In genomic region chr4:118350961-118351360, GRCh38 we compare ENCODE assay signal across 20 cellular contexts. TPM values are rescaled to one million over a fixed set of nuclear protein-coding genes. Genes with fewer than 3 reads are reported as not detected.
DNase-seq lines count a peak whose midpoint lies in the region; TF ChIP-seq lines count a peak whose summit lies in the region.
"Had no signal": no experiment of that assay in that cellular context is flagged by ENCODE, and none has a peak within 500 bp of the region (broad histone marks: within the 10 kb centered on the region; RNA-seq: fewer than 3 reads in every experiment).

No MANE protein-coding gene starts in this region.

- H3K4me2 ChIP-seq in fibroblast of lung (ENCODE audit: extremely low read depth, insufficient read depth, low read length), result peak overlapping the region; percentile 67
- H3K4me2 ChIP-seq in trophoblast cell (ENCODE audit: low read length), result peak overlapping the region; percentile 31
- H3K4me2 ChIP-seq in OCI-LY7 (ENCODE audit: low read length), result no peak overlapping the region

- TF ChIP-seq CTCF in BE2C (IDR thresholded peaks at IDR 0.05; ENCODE audit: low read depth, low read length) (no peak), fibroblast of lung (conservative IDR thresholded peaks at IDR 0.05 in 1 of 2, IDR thresholded peaks at IDR 0.05 in 1 of 2; ENCODE audit: low read depth in 1 of 2, low read length in 2 of 2) (no peak), OCI-LY7 (conservative IDR thresholded peaks at IDR 0.05; ENCODE audit: low read length) (no peak)

- H2BK12ac ChIP-seq in trophoblast cell (ENCODE audit: low read length), result no peak overlapping the region

- no CpG with 5 or more reads among the region's 3 CpGs for WGBS in trophoblast cell (ENCODE audit: extremely low coverage, insufficient coverage, insufficient read length)

- H2BK120ac ChIP-seq in trophoblast cell (ENCODE audit: insufficient read depth, low read length, poor library complexity), result no peak overlapping the region

- H3K14ac ChIP-seq in trophoblast cell (ENCODE audit: low read length), result no peak overlapping the region

- no peak overlapping the region for H4K12ac ChIP-seq in trophoblast cell (ENCODE audit: low read depth, low read length)

- no peaks in the 10 kb centered on the region; the same call in 1 of the 2 replicates for H3K36me3 ChIP-seq in BE2C
- no peaks in the 10 kb centered on the region for H3K36me3 ChIP-seq in fibroblast of lung (ENCODE audit: control insufficient read depth, insufficient read depth, low read length)
- no peaks in the 10 kb centered on the region for H3K36me3 ChIP-seq in trophoblast cell (ENCODE audit: control insufficient read depth in 1 of 2, insufficient read depth in 2 of 2, low read length in 2 of 2)
- no peaks in the 10 kb centered on the region for H3K36me3 ChIP-seq in OCI-LY7 (ENCODE audit: insufficient read depth, low read length)
- H3K36me3 ChIP-seq: thoracic aorta had no signal

- H3K27ac ChIP-seq in fibroblast of lung (ENCODE audit: insufficient read depth, low read length) (no peak overlapping the region), trophoblast cell (ENCODE audit: low read depth, low read length) (no peak overlapping the region), OCI-LY7 (ENCODE audit: low read depth, low read length, poor library complexity, severe bottlenecking) (no peak overlapping the region)
- H3K27ac ChIP-seq: HL-60, thoracic aorta had no signal

- intact Hi-C loops in OCI-LY7 (cut with micrococcal nuclease; ENCODE audit: unreplicated experiment), result no loop called here

- peaks cover 1% of the 10 kb centered on the region for H3K4me1 ChIP-seq in BE2C
- no peaks in the 10 kb centered on the region for H3K4me1 ChIP-seq in fibroblast of lung (ENCODE audit: control insufficient read depth, extremely low read depth, insufficient read depth, low read length)
- peaks cover 19 to 26% of the 10 kb centered on the region in 2 experiments for H3K4me1 ChIP-seq in trophoblast cell (ENCODE audit: control insufficient read depth in 1 of 2, insufficient read depth in 2 of 2, low read length in 2 of 2)
- H3K4me1 ChIP-seq in OCI-LY7 (ENCODE audit: insufficient read depth, low read length, poor library complexity, severe bottlenecking), result no peaks in the 10 kb centered on the region

- H3K9me3 ChIP-seq in BE2C, result no peaks in the 10 kb centered on the region
- H3K9me3 ChIP-seq in fibroblast of lung (ENCODE audit: control insufficient read depth, insufficient read depth, low read depth, low read length), result no peaks in the 10 kb centered on the region
- H3K9me3 ChIP-seq in trophoblast cell (ENCODE audit: insufficient read depth, low read depth, low read length), result no peaks in the 10 kb centered on the region
- H3K9me3 ChIP-seq in OCI-LY7 (ENCODE audit: low read length), result no peaks in the 10 kb centered on the region
- H3K9me3 ChIP-seq: body of pancreas, Caco-2, thoracic aorta had no signal

- DNase-seq in BE2C (no peak), LoVo (ENCODE audit: low spot score) (peak; percentile 41), fibroblast of lung (ENCODE audit: low read depth in 2 of 2) (no peak), trophoblast cell (no peak), DMS53 treated with DMSO at 0.1 percent for 48 hours (lab: John Stamatoyannopoulos, UW; ENCODE audit: unreplicated experiment) (no peak), OCI-LY7 (ENCODE audit: low spot score) (no peak), cerebellar cortex (ENCODE audit: low spot score) (no peak), AG20443 (ENCODE audit: low spot score) (no peak)
- DNase-seq: activated CD4-positive, alpha-beta T cell treated with anti-CD3 and anti-CD28 coated beads for 4 hours; body of pancreas; Caco-2; cortex of kidney; islet precursor cell; naive B cell; NCI-H2171 treated with DMSO at 0.1 percent for 48 hours; OCI-M1; SHP77 had no signal

- H3K4ac ChIP-seq in trophoblast cell (ENCODE audit: low read depth, low read length), result no peak overlapping the region

- H3K4me3 ChIP-seq in BE2C (ENCODE audit: low read depth, low read length) (peak overlapping the region; percentile 78), fibroblast of lung (replicated peaks in 1 of 4; ENCODE audit: control extremely low read depth in 1 of 4, insufficient read depth in 1 of 4, low read depth in 3 of 4, low read length in 4 of 4) (peak overlapping the region; percentile 4 to 83 (median 48)), trophoblast cell (ENCODE audit: low read depth, low read length) (no peak overlapping the region), OCI-LY7 (ENCODE audit: low read depth, low read length, poor library complexity, severe bottlenecking) (no peak overlapping the region)
- H3K4me3 ChIP-seq: thoracic aorta had no signal

- no peak overlapping the region for H2BK5ac ChIP-seq in trophoblast cell (ENCODE audit: low read depth, low read length, poor library complexity)

- H4K20me1 ChIP-seq in fibroblast of lung (ENCODE audit: control insufficient read depth, extremely low read depth, insufficient read depth, low read length) (no peaks in the 10 kb centered on the region), OCI-LY7 (ENCODE audit: insufficient read depth, low read length) (no peaks in the 10 kb centered on the region)

- peaks cover 36% of the 10 kb centered on the region for H3K79me1 ChIP-seq in trophoblast cell (ENCODE audit: low read length)

- no peaks in the 10 kb centered on the region for H3K9me2 ChIP-seq in OCI-LY7 (ENCODE audit: insufficient read depth, low read length)

- H3K79me2 ChIP-seq in fibroblast of lung (ENCODE audit: control insufficient read depth, insufficient read depth, low read length), result peaks cover 58% of the 10 kb centered on the region
- peaks cover 29% of the 10 kb centered on the region for H3K79me2 ChIP-seq in trophoblast cell (ENCODE audit: control insufficient read depth, insufficient read depth, low read length, poor library complexity)
- no peaks in the 10 kb centered on the region for H3K79me2 ChIP-seq in OCI-LY7 (ENCODE audit: insufficient read depth, low read depth, low read length)

- no TSS peak for BruUV-seq in OCI-LY7 (replicated peaks; lab: Mats Ljungman, UMichigan)

- no peak overlapping the region for H3K18ac ChIP-seq in trophoblast cell (ENCODE audit: low read length)

- no peak overlapping the region for H2AK5ac ChIP-seq in trophoblast cell (ENCODE audit: low read length)

- POLR2A ChIA-PET in OCI-LY7 (lab: Charles Lee), result interaction anchor here (0.7 to 1.2 kb wide), 2 partner anchors 13 to 1366 kb away, joined by 3 read pairs; no protein-coding TSS in a partner anchor

- CTCF ChIA-PET in OCI-LY7 (lab: Charles Lee; ENCODE audit: unreplicated experiment), result no interaction called here

- H3K27me3 ChIP-seq in BE2C (no peaks in the 10 kb centered on the region), fibroblast of lung (ENCODE audit: control insufficient read depth, insufficient read depth, low read length) (no peaks in the 10 kb centered on the region), trophoblast cell (ENCODE audit: insufficient read depth, low read length) (no peaks in the 10 kb centered on the region)
- H3K27me3 ChIP-seq: body of pancreas had no signal

- H3K9ac ChIP-seq in fibroblast of lung (ENCODE audit: insufficient read depth, low read length) (no peak overlapping the region), trophoblast cell (ENCODE audit: low read length) (no peak overlapping the region)

- no peak overlapping the region for H3K23ac ChIP-seq in trophoblast cell (ENCODE audit: low read length)

- no peak overlapping the region for H2AFZ ChIP-seq in fibroblast of lung (ENCODE audit: low read length)
- no peak overlapping the region for H2AFZ ChIP-seq in trophoblast cell (ENCODE audit: insufficient read depth, low read length, poor library complexity)
- no peak overlapping the region for H2AFZ ChIP-seq in OCI-LY7 (ENCODE audit: low read length)

- no peak overlapping the region for H4K8ac ChIP-seq in trophoblast cell (ENCODE audit: low read depth, low read length)

- no peak overlapping the region for H4K91ac ChIP-seq in trophoblast cell (ENCODE audit: low read depth, low read length)

RNA-seq across cellular contexts. Expression of gene PRSS12, which starts 1.8 kb away (rescaled TPM):
- polyA plus RNA-seq in BE2C (2012; ENCODE audit: insufficient read depth, insufficient read length, low read depth), result 22.6 TPM
- total RNA-seq in fibroblast of lung, result 27.5 and 59.9 TPM in 2 replicates
- polyA plus RNA-seq in fibroblast of lung, result 104 and 136 TPM in 2 replicates
- 86.9 and 115 TPM in 2 replicates for polyA plus RNA-seq in fibroblast of lung (2012)
- 22.4 and 47.3 TPM in 2 replicates for polyA minus RNA-seq in fibroblast of lung (ENCODE audit: low replicate concordance)
- polyA plus RNA-seq in trophoblast cell (2013), result 206 and 223 TPM in 2 replicates
- not detected in 2 replicates for total RNA-seq in OCI-LY7 (2014; rRNA removed; shearing (Covaris generic))
- total RNA-seq in OCI-LY7 (2022), result not detected in 2 replicates
- polyA plus RNA-seq: IgD-negative memory B cell had no signal

Comparison
In these comparisons a context has a peak if more than half of its experiments do, and no peak if none do; other contexts are left out.
1. H3K4me3 ChIP-seq: peak in BE2C (single experiment) and fibroblast of lung (4 of 4); none in trophoblast cell (single experiment) and OCI-LY7 (single experiment).
2. RNA of gene PRSS12, which starts 1.8 kb away (total RNA-seq): 27.5 to 59.9 TPM in fibroblast of lung; not detected in OCI-LY7; every median in the first group is over 10 times any median in the second.